Comparison of ENCODE assay signal across 8 cellular contexts in the genomic region with DNA sequence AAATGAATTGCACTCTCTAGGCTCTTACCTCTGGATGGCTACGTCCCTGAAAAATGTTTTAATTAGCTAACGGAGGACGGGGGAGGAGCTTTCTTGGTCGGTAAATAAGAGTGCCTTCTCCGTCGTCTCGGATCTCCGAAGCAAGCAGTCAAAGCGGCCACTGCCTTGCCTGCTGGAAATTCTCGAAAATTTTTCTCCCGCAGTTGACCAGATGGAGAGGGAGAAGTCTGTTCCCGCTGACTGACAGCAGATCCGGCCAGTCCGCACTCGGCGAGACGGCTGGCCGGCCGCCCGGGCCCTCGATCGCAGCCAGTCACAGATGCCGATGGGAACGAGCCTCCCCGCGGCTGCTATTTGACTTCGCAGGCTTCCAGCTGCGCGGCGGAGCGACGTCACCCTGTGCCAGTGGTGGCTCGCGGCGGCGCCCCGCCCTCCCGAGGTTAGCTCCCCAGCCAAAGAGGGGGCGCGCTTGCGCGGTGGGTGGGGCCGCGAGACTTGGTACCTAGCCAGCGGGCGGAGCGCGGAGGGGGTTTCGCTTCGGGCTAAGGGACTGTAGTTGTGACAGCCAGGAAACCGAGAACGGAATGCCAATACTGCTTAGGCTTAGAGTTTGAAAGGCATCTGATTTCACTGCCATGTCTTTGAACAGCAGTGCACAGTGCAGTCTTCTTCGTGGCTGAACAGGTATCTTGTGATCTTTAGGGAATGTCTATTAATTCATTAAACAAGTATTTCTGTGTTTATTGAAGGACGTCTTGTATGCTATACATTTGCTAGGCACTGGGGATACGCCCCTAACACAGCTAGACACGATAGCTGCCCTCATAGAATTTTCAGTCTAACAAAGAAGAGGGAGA. TPM values are rescaled to one million over a fixed set of nuclear protein-coding genes. Genes with fewer than 3 reads are reported as not detected.
DNase-seq lines count a peak whose midpoint lies in the region; ATAC-seq, FAIRE-seq and TF ChIP-seq lines count a peak whose summit lies in the region.

A gene (minus strand): TSS at position 184 of the 857 bp plus-strand sequence. CDS start 5,978 bp downstream, outside the sequence.

- no peaks in the 10 kb centered on the region for H3K27me3 ChIP-seq in rectal smooth muscle tissue (ENCODE audit: control insufficient read depth, insufficient read depth, low read length)
- H3K27me3 ChIP-seq in aorta (ENCODE audit: control insufficient read depth in 1 of 2, insufficient read depth in 2 of 2, low read length in 1 of 2): no peaks in the 10 kb centered on the region

- peak; percentile 83 for ATAC-seq in HG02981 (IDR thresholded peaks at IDR 0.05; ENCODE audit: unreplicated experiment)
- peak; percentile 98 for ATAC-seq in aorta (ENCODE audit: low FRiP score)

- FAIRE-seq in GM18507 (lab: Jason Lieb, UNC): peak; percentile 99

- H3K4me3 ChIP-seq in astrocyte of the cerebellum (ENCODE audit: low read depth, low read length) (peak within 1 kb of the TSS; percentile 73), rectal smooth muscle tissue (ENCODE audit: low read length) (peak within 1 kb of the TSS; percentile 96), aorta (ENCODE audit: low read length in 2 of 2) (peak within 1 kb of the TSS; percentile 83)

- H3K9ac ChIP-seq in rectal smooth muscle tissue (ENCODE audit: low read length): peak within 1 kb of the TSS; percentile 85

- in situ Hi-C loops in astrocyte of the cerebellum (cut with HindIII; ENCODE audit: low sequenced_read_pairs): no loop called here

- no peaks in the 10 kb centered on the region for H3K9me3 ChIP-seq in aorta (ENCODE audit: control insufficient read depth, low read length)

- 0% methylated on average over 56 of the region's 56 CpGs for WGBS in aorta, 2 donors

- DNase-seq in GM18507 (ENCODE audit: extremely low spot score, insufficient read length, low read depth) (peak; percentile 77), NCI-H2029 treated with DMSO at 0.1 percent for 48 hours (lab: John Stamatoyannopoulos, UW) (peak; percentile 95), T-helper 9 cell (peak; percentile 98), astrocyte of the cerebellum (ENCODE audit: low read depth) (peak; percentile 95), hepatic stellate cell (ENCODE audit: low spot score) (peak; percentile 96), aorta (peak; percentile 100)

- H3K4me1 ChIP-seq in rectal smooth muscle tissue (ENCODE audit: control insufficient read depth, insufficient read depth, low read length) (peaks cover 13% of the 10 kb centered on the region), aorta (ENCODE audit: control insufficient read depth in 1 of 2, insufficient read depth in 2 of 2, low read length in 2 of 2) (no peaks in the 10 kb centered on the region)

- intact Hi-C loops in aorta (cut with DNase I): loop anchor here (5.0 to 10.0 kb wide), 3 partner anchors 58 to 173 kb away; a partner anchor contains a TSS

- H3K27ac ChIP-seq in rectal smooth muscle tissue (ENCODE audit: low read depth, low read length) (peak within 1 kb of the TSS; percentile 92), aorta (ENCODE audit: low read depth in 1 of 2, low read length in 2 of 2) (peak within 1 kb of the TSS; percentile 97)

- TF ChIP-seq CTCF in astrocyte of the cerebellum (IDR thresholded peaks at IDR 0.05; ENCODE audit: low read depth, low read length, missing control alignments): peak; percentile 11

- H3K36me3 ChIP-seq in rectal smooth muscle tissue (ENCODE audit: control insufficient read depth, insufficient read depth, low read length) (no peaks in the 10 kb centered on the region), aorta (ENCODE audit: control insufficient read depth in 1 of 2, insufficient read depth in 2 of 2, low read length in 1 of 2) (no peaks in the 10 kb centered on the region)

RNA-seq across cellular contexts. Expression of the gene that starts here (rescaled TPM):
- total RNA-seq in aorta: 10 to 100 TPM; 39.2 to 51.4 TPM
- polyA plus RNA-seq in aorta: 10 to 100 TPM; 14.9 to 25.8 TPM

Comparison
In these comparisons a context has a peak if more than half of its experiments do, and no peak if none do; other contexts are left out.
1. Peak in every context shown above with its lines: DNase-seq, ATAC-seq, H3K4me3 ChIP-seq and H3K27ac ChIP-seq.